In genomic region chr15:82749951-82750830, GRCh38 we compare ENCODE assay signal across 8 cellular contexts. TPM values are rescaled to one million over a fixed set of nuclear protein-coding genes. Genes with fewer than 3 reads are reported as not detected.
DNase-seq lines count a peak whose midpoint lies in the region; ATAC-seq, FAIRE-seq and TF ChIP-seq lines count a peak whose summit lies in the region.

No MANE protein-coding gene starts in this region.

- peak overlapping the region; percentile 67 for H3K9ac ChIP-seq in SU-DHL-6 (ENCODE audit: low read length)

- H3K4me3 ChIP-seq in GM12865 (ENCODE audit: low read depth, low read length): peak overlapping the region; percentile 60
- peak overlapping the region; percentile 84 for H3K4me3 ChIP-seq in SU-DHL-6 (ENCODE audit: insufficient read depth, low read length, poor library complexity, severe bottlenecking)
- peak overlapping the region; percentile 52 to 82 (median 74) for H3K4me3 ChIP-seq in pancreas
- peak overlapping the region; percentile 74 to 76 for H3K4me3 ChIP-seq in tibial artery

- H3K79me2 ChIP-seq in SU-DHL-6 (ENCODE audit: insufficient read depth, low read length): peaks cover 54% of the 10 kb centered on the region

- peak overlapping the region; percentile 85 for H3K4me2 ChIP-seq in SU-DHL-6 (ENCODE audit: low read depth, low read length, poor library complexity, severe bottlenecking)

- H3K36me3 Mint-ChIP-seq in activated naive CD8-positive, alpha-beta T cell treated with anti-CD3 and anti-CD28 coated beads, Interleukin-2, amount 50 U/mL, for 24 hours (ENCODE audit: low read depth): peaks cover 35% of the 10 kb centered on the region

- H3K9me3 Mint-ChIP-seq in activated naive CD8-positive, alpha-beta T cell treated with anti-CD3 and anti-CD28 coated beads, Interleukin-2, amount 50 U/mL, for 24 hours: no peaks in the 10 kb centered on the region

- peak overlapping the region; percentile 94 for H3K4me3 Mint-ChIP-seq in activated naive CD8-positive, alpha-beta T cell treated with anti-CD3 and anti-CD28 coated beads, Interleukin-2, amount 50 U/mL, for 24 hours

- no peak for TF ChIP-seq CTCF in GM12865 (IDR thresholded peaks at IDR 0.05; ENCODE audit: insufficient read depth, low read depth, low read length, missing control alignments)
- TF ChIP-seq CTCF in SU-DHL-6 (IDR thresholded peaks at IDR 0.05; ENCODE audit: insufficient read depth, low read length, poor library complexity, severe bottlenecking): no peak
- no peak for TF ChIP-seq CTCF in pancreas (IDR thresholded peaks at IDR 0.05)
- no peak for TF ChIP-seq CTCF in tibial artery (IDR thresholded peaks at IDR 0.05)

- H3K4me1 Mint-ChIP-seq in activated naive CD8-positive, alpha-beta T cell treated with anti-CD3 and anti-CD28 coated beads, Interleukin-2, amount 50 U/mL, for 24 hours: peaks cover 53% of the 10 kb centered on the region

- H3K4me1 ChIP-seq in pancreas (peaks cover 0 to 14% (median 0%) of the 10 kb centered on the region in 3 donors), tibial artery (peaks cover 0 to 22% (median 17%) of the 10 kb centered on the region in 4 donors)

- H3K9me2 ChIP-seq in SU-DHL-6 (replicated peaks; ENCODE audit: insufficient read depth, low read length): no peaks in the 10 kb centered on the region

- no peaks in the 10 kb centered on the region for H3K27me3 ChIP-seq in SU-DHL-6 (ENCODE audit: low read length)
- H3K27me3 ChIP-seq in pancreas: no peaks in the 10 kb centered on the region
- no peaks in the 10 kb centered on the region for H3K27me3 ChIP-seq in tibial artery

- peak overlapping the region; percentile 57 for H2AFZ ChIP-seq in SU-DHL-6 (ENCODE audit: low read depth, low read length, severe bottlenecking)

- peaks cover 12% of the 10 kb centered on the region; the same call in 1 of the 2 replicates for H4K20me1 ChIP-seq in SU-DHL-6 (ENCODE audit: low read depth, low read length)

- DNase-seq in GM12865 (ENCODE audit: low read depth) (peak; percentile 92), NCI-H1417 (lab: John Stamatoyannopoulos, UW) (peak; percentile 89 to 98 (median 95)), Right ventricle myocardium superior (peak; percentile 95), pancreas (peak; percentile 81 to 94 (median 90)), tibial artery (peak; percentile 93 to 94)
- DNase-seq in activated naive CD8-positive, alpha-beta T cell treated with anti-CD3 and anti-CD28 coated beads, Interleukin-2, amount 50 U/mL, for 24 hours: peak; percentile 90

- H3K27ac Mint-ChIP-seq in activated naive CD8-positive, alpha-beta T cell treated with anti-CD3 and anti-CD28 coated beads, Interleukin-2, amount 50 U/mL, for 24 hours: peak overlapping the region; percentile 94

- peak overlapping the region; percentile 61 for H3K27ac ChIP-seq in SU-DHL-6 (ENCODE audit: low read depth, low read length)
- H3K27ac ChIP-seq in pancreas: peak overlapping the region; percentile 61 to 97 (median 76)
- H3K27ac ChIP-seq in tibial artery: peak overlapping the region; percentile 81 to 89

- no peaks in the 10 kb centered on the region for H3K27me3 Mint-ChIP-seq in activated naive CD8-positive, alpha-beta T cell treated with anti-CD3 and anti-CD28 coated beads, Interleukin-2, amount 50 U/mL, for 24 hours

- H3K9me3 ChIP-seq in SU-DHL-6 (ENCODE audit: insufficient read depth, low read length) (no peaks in the 10 kb centered on the region), pancreas (no peaks in the 10 kb centered on the region), tibial artery (no peaks in the 10 kb centered on the region)

- H3K36me3 ChIP-seq in SU-DHL-6 (ENCODE audit: low read length) (peaks cover 14% of the 10 kb centered on the region; the same call in 1 of the 2 replicates), pancreas (peaks cover 0 to 11% (median 6%) of the 10 kb centered on the region in 3 donors), tibial artery (peaks cover 11 to 17% (median 12%) of the 10 kb centered on the region in 3 donors)

- WGBS in pancreas, 2 donors: 0 to 1% methylated on average over 44 to 47 of the region's 47 CpGs

- H3F3A ChIP-seq in SU-DHL-6 (ENCODE audit: insufficient read depth): peaks cover 18% of the 10 kb centered on the region; the same call in 1 of the 2 replicates

- FAIRE-seq in pancreas (lab: Jason Lieb, UNC): no peak

- ATAC-seq in HG02759 (IDR thresholded peaks at IDR 0.05; ENCODE audit: unreplicated experiment) (peak; percentile 94), Right ventricle myocardium superior (ENCODE audit: poor library complexity) (peak; percentile 99), pancreas (peak; percentile 97 to 99 (median 99))
- ATAC-seq in activated naive CD8-positive, alpha-beta T cell treated with anti-CD3 and anti-CD28 coated beads, Interleukin-2, amount 50 U/mL, for 24 hours: peak; percentile 98

- intact Hi-C loops in Right ventricle myocardium superior (cut with DNase I) (no loop called here), pancreas (cut with DNase I) (no loop called here), tibial artery (cut with DNase I; ENCODE audit: low total_unique reads) (loop anchor here (5.0 kb wide), 1 partner anchor 57 kb away; the partner anchor contains the start of genes FSD2 and WHAMM)

RNA-seq across cellular contexts. Expression of gene AP3B2, which starts 40.5 kb away (rescaled TPM):
- total RNA-seq in Right ventricle myocardium superior: 1.7 TPM
- 1 to 10 TPM; 1.6 to 5.1 (median 2.8) TPM for total RNA-seq in pancreas
- 10 to 100 TPM in 1 of 2 donors, 1 to 10 TPM in 1; 9.5 to 19.1 TPM for polyA plus RNA-seq in pancreas

RNA-seq across cellular contexts. Expression of gene FSD2, which starts 55.7 kb away (rescaled TPM):
- 146 TPM for total RNA-seq in Right ventricle myocardium superior
- under 1 TPM in 2 of 6 donors, not detected in 4; 0.04 to 0.09 TPM for total RNA-seq in pancreas
- polyA plus RNA-seq in pancreas: under 1 TPM; 0.04 to 0.07 TPM

RNA-seq across cellular contexts. Expression of gene WHAMM, which starts 59.2 kb away (rescaled TPM):
- total RNA-seq in Right ventricle myocardium superior: 5.8 TPM
- total RNA-seq in pancreas: 1 to 10 TPM; 3.7 to 6.1 (median 4.6) TPM
- polyA plus RNA-seq in pancreas: 1 to 10 TPM; 4.0 to 4.2 TPM

Comparison
In these comparisons a context has a peak if more than half of its experiments do, and no peak if none do; other contexts are left out.
1. Peak in every context shown above with its lines: DNase-seq, ATAC-seq, H3K4me3 ChIP-seq and H3K27ac ChIP-seq.
2. RNA of gene FSD2, which starts 55.7 kb away (total RNA-seq): 146 TPM in Right ventricle myocardium superior (single experiment); 0.04 to 0.09 TPM in pancreas; every median in the first group is over 100 times any median in the second.